ENCODE assay signal across 17 cellular contexts in the genomic region with DNA sequence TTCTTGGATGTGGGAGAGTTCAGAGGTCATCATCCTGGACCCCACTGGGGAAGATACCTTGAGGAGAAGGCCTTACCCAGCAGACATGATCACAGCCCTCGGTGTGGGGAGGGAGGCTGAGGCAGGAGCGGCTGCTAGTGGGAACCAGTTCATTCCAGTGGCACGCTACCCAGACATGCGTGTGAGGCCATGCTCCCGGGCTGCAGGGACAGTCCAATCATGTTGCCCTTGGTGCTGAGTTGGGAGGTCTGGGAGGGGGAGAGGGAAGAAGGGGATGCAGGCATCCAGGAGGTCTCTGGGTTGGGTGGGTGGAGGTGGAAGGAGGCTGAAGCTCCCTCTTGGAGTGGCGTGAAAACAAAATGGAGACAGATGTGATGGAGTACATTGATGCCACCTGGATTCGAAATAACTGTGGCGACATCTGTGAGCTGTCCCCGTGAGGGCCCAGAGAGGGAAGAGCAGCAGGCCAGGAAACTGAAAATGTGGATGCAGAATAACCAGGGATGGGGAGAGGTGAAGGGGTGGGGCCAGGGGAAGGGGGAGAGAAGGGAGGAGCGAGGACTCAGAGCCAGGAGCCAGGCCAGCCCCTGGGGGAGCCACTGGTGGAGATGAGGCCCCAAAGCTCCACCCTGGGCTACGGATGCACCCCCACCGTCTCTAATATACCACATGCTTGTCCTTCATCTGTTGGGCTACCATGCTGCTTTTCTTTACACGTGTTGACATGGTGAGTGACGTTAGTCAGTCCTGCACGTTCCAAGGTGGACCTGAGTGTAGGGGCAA.
"Had no signal": no experiment of that assay in that cellular context is flagged by ENCODE, and none has a peak within 500 bp of the region (broad histone marks: within the 10 kb centered on the region; RNA-seq: fewer than 3 reads in every experiment).

No MANE protein-coding gene starts in this region.

- H3K9me3 ChIP-seq: mucosa of descending colon, pancreas, right lobe of liver, tibial artery had no signal

- H3K4me3 ChIP-seq: mucosa of descending colon, pancreas, right lobe of liver, tibial artery had no signal

- H3K4me1 Mint-ChIP-seq: activated naive CD4-positive, alpha-beta T cell treated with anti-CD3 and anti-CD28 coated beads, Interleukin-2, amount 50 U/mL, for 24 hours had no signal

- H3K27ac Mint-ChIP-seq: activated CD4-positive, alpha-beta memory T cell treated with anti-CD3 and anti-CD28 coated beads for 36 hours; activated CD4-positive, alpha-beta T cell treated with anti-CD3 and anti-CD28 coated beads for 36 hours; memory B cell; stimulated activated memory B cell treated with anti-CD40 and anti-IgM and Interleukin-4, amounts not matched to agents 10 μg/mL and 1 μg/mL and 100 μg/mL, for 72 hours had no signal

- DNase-seq: activated CD4-positive, alpha-beta memory T cell treated with anti-CD3 and anti-CD28 coated beads for 36 hours; activated CD4-positive, alpha-beta T cell treated with anti-CD3 and anti-CD28 coated beads for 36 hours; activated gamma-delta T cell; activated T-cell treated with anti-CD3 and anti-CD28 coated beads, Interleukin-2, amount 50 U/mL, for 4 hours; dermis blood vessel endothelial cell; effector memory CD4-positive, alpha-beta T cell; naive B cell; pancreas; right lobe of liver; small intestine; stimulated activated CD4-positive, alpha-beta T cell treated with anti-CD3 and anti-CD28 coated beads, Interleukin-4, amount 100 ng/mL, for 24 hours had no signal

- H3K27me3 ChIP-seq: pancreas, right lobe of liver, tibial artery had no signal

- H3K4me1 ChIP-seq: pancreas, right lobe of liver, tibial artery had no signal

- H3K27ac ChIP-seq: pancreas, right lobe of liver, tibial artery had no signal

- H3K27me3 Mint-ChIP-seq: activated CD4-positive, alpha-beta memory T cell treated with anti-CD3 and anti-CD28 coated beads for 36 hours; activated CD4-positive, alpha-beta T cell treated with anti-CD3 and anti-CD28 coated beads for 36 hours; activated naive CD4-positive, alpha-beta T cell treated with anti-CD3 and anti-CD28 coated beads, Interleukin-2, amount 50 U/mL, for 24 hours; memory B cell; naive B cell; stimulated activated memory B cell treated with anti-CD40 and anti-IgM and Interleukin-4, amounts not matched to agents 10 μg/mL and 1 μg/mL and 100 μg/mL, for 72 hours had no signal

- ATAC-seq: activated CD4-positive, alpha-beta T cell treated with anti-CD3 and anti-CD28 coated beads for 36 hours; activated T-cell treated with anti-CD3 and anti-CD28 coated beads, Interleukin-2, amount 50 U/mL, for 4 hours; mucosa of descending colon; pancreas; stimulated activated memory B cell treated with anti-CD40 and anti-IgM and Interleukin-4, amounts not matched to agents 10 μg/mL and 1 μg/mL and 100 μg/mL, for 72 hours; WTC11 had no signal

- H3K4me3 Mint-ChIP-seq: activated CD4-positive, alpha-beta memory T cell treated with anti-CD3 and anti-CD28 coated beads for 36 hours; activated CD4-positive, alpha-beta T cell treated with anti-CD3 and anti-CD28 coated beads for 36 hours; activated naive CD4-positive, alpha-beta T cell treated with anti-CD3 and anti-CD28 coated beads, Interleukin-2, amount 50 U/mL, for 24 hours; activated T-cell treated with anti-CD3 and anti-CD28 coated beads, Interleukin-2, amount 50 U/mL, for 4 hours; memory B cell; stimulated activated memory B cell treated with anti-CD40 and anti-IgM and Interleukin-4, amounts not matched to agents 10 μg/mL and 1 μg/mL and 100 μg/mL, for 72 hours; WTC11 had no signal

- H3K9me3 Mint-ChIP-seq: activated CD4-positive, alpha-beta memory T cell treated with anti-CD3 and anti-CD28 coated beads for 36 hours; activated naive CD4-positive, alpha-beta T cell treated with anti-CD3 and anti-CD28 coated beads, Interleukin-2, amount 50 U/mL, for 24 hours; activated T-cell treated with anti-CD3 and anti-CD28 coated beads, Interleukin-2, amount 50 U/mL, for 4 hours; memory B cell; WTC11 had no signal
